8 cellular contexts compared by ENCODE assay signal in genomic region chr17:6640536-6641373, GRCh38. TPM values are rescaled to one million over a fixed set of nuclear protein-coding genes. Genes with fewer than 3 reads are reported as not detected.
DNase-seq lines count a peak whose midpoint lies in the region; ATAC-seq and TF ChIP-seq lines count a peak whose summit lies in the region.

Gene KIAA0753 (minus strand): TSS chr17:6640711. CDS start chr17:6635103, 5,608 bp downstream.
Gene TXNDC17 (plus strand): TSS chr17:6641060. CDS start chr17:6641083, 23 bp downstream.

- no peaks in the 10 kb centered on the region for H3K9me3 ChIP-seq in esophagus (ENCODE audit: control insufficient read depth in 2 of 2, insufficient read depth in 1 of 2, low read depth in 1 of 2, low read length in 1 of 2)
- no peaks in the 10 kb centered on the region for H3K9me3 ChIP-seq in muscle layer of duodenum (ENCODE audit: control insufficient read depth in 1 of 2, low read length in 2 of 2)

- peaks cover 11 to 16% of the 10 kb centered on the region in 2 donors for H3K4me1 ChIP-seq in esophagus (ENCODE audit: control insufficient read depth in 2 of 2, insufficient read depth in 2 of 2, low read length in 1 of 2)
- peaks cover 0 to 27% of the 10 kb centered on the region in 2 donors for H3K4me1 ChIP-seq in muscle layer of duodenum (ENCODE audit: control insufficient read depth in 1 of 2, insufficient read depth in 2 of 2, low read length in 2 of 2)

- H3K27me3 ChIP-seq in esophagus (ENCODE audit: control insufficient read depth in 1 of 2, insufficient read depth in 2 of 2, low read length in 2 of 2) (no peaks in the 10 kb centered on the region), muscle layer of duodenum (ENCODE audit: low read depth, low read length) (no peaks in the 10 kb centered on the region)

- ATAC-seq in GM21529 (IDR thresholded peaks at IDR 0.05; ENCODE audit: unreplicated experiment), result peak; percentile 78

- WGBS in esophagus, 2 donors, result 0% methylated on average over 57 of the region's 57 CpGs

- peak within 1 kb of the TSS; percentile 93 for H3K4me3 ChIP-seq in Jurkat, Clone E6-1 (ENCODE audit: low read length)
- H3K4me3 ChIP-seq in esophagus (ENCODE audit: low read depth in 1 of 2, low read length in 2 of 2) (peak within 1 kb of the TSS; percentile 92 to 97), muscle layer of duodenum (ENCODE audit: low read depth in 1 of 2, low read length in 2 of 2) (peak within 1 kb of the TSS; percentile 79 to 96)

- peaks cover 2 to 3% of the 10 kb centered on the region in 2 donors for H3K36me3 ChIP-seq in esophagus (ENCODE audit: control insufficient read depth in 2 of 2, insufficient read depth in 2 of 2, low read length in 1 of 2)
- peaks cover 16 to 28% of the 10 kb centered on the region in 2 donors for H3K36me3 ChIP-seq in muscle layer of duodenum (ENCODE audit: control insufficient read depth in 1 of 2, insufficient read depth in 2 of 2, low read length in 2 of 2)

- H3K27ac ChIP-seq in esophagus (ENCODE audit: low read depth in 2 of 2, low read length in 1 of 2), result peak within 1 kb of the TSS; percentile 87 to 95
- peak within 1 kb of the TSS; percentile 93 for H3K27ac ChIP-seq in muscle layer of duodenum (ENCODE audit: low read length)

- peak; percentile 37 for DNase-seq in DMS153 (lab: John Stamatoyannopoulos, UW)
- peak; percentile 85 for DNase-seq in Jurkat, Clone E6-1 (ENCODE audit: low read depth, low spot score)
- DNase-seq in activated T-cell treated with anti-CD3 and anti-CD28 coated beads, Interleukin-2, amount 50 U/mL, for 1 hour, result peak; percentile 88
- peak; percentile 84 for DNase-seq in stimulated activated CD8-positive, alpha-beta memory T cell treated with anti-CD3 and anti-CD28 coated beads, Interleukin-7, amount 100 ng/mL, for 24 hours (ENCODE audit: low read depth)

TF ChIP-seq in PFSK-1, 5 proteins besides CTCF, POLR2A, EP300 and RAD21:
- TF ChIP-seq SIN3A (IDR thresholded peaks at IDR 0.05; ENCODE audit: borderline replicate concordance, insufficient read depth, low read length) (peak; percentile 89; the same call in 1 of the 2 replicates), TAF1 (IDR thresholded peaks at IDR 0.05; ENCODE audit: borderline replicate concordance, insufficient read depth, low read length) (peak; percentile 95), POLR2AphosphoS5 (IDR thresholded peaks at IDR 0.05; ENCODE audit: low read depth, low read length) (peak; percentile 99), FOXP2 (optimal IDR thresholded peaks at IDR 0.05; ENCODE audit: borderline replicate concordance, extremely low read depth, extremely low read length, insufficient read depth) (peak; percentile 88)
- TF ChIP-seq, protein P1, sequence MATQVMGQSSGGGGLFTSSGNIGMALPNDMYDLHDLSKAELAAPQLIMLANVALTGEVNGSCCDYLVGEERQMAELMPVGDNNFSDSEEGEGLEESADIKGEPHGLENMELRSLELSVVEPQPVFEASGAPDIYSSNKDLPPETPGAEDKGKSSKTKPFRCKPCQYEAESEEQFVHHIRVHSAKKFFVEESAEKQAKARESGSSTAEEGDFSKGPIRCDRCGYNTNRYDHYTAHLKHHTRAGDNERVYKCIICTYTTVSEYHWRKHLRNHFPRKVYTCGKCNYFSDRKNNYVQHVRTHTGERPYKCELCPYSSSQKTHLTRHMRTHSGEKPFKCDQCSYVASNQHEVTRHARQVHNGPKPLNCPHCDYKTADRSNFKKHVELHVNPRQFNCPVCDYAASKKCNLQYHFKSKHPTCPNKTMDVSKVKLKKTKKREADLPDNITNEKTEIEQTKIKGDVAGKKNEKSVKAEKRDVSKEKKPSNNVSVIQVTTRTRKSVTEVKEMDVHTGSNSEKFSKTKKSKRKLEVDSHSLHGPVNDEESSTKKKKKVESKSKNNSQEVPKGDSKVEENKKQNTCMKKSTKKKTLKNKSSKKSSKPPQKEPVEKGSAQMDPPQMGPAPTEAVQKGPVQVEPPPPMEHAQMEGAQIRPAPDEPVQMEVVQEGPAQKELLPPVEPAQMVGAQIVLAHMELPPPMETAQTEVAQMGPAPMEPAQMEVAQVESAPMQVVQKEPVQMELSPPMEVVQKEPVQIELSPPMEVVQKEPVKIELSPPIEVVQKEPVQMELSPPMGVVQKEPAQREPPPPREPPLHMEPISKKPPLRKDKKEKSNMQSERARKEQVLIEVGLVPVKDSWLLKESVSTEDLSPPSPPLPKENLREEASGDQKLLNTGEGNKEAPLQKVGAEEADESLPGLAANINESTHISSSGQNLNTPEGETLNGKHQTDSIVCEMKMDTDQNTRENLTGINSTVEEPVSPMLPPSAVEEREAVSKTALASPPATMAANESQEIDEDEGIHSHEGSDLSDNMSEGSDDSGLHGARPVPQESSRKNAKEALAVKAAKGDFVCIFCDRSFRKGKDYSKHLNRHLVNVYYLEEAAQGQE (IDR thresholded peaks at IDR 0.05; ENCODE audit: insufficient read depth in 1 of 2, low read depth in 2 of 2, low read length in 2 of 2), result peak; percentile 51 to 64; a peak in 3 of 4 replicates
TF ChIP-seq in PFSK-1: peak in this region for 5.

RNA-seq across cellular contexts. Expression of gene KIAA0753, which starts in this region (rescaled TPM):
- 10.6 TPM for polyA plus RNA-seq in Jurkat, Clone E6-1 (2012; ENCODE audit: insufficient read depth, insufficient read length)
- 13.3 TPM for polyA plus RNA-seq in PFSK-1 (2012; ENCODE audit: insufficient read length, low read depth)
- 1 to 10 TPM; 5.8 to 6.7 TPM for polyA plus RNA-seq in esophagus

RNA-seq across cellular contexts. Expression of gene TXNDC17, which starts in this region (rescaled TPM):
- polyA plus RNA-seq in Jurkat, Clone E6-1 (2012; ENCODE audit: insufficient read depth, insufficient read length), result 268 TPM
- polyA plus RNA-seq in PFSK-1 (2012; ENCODE audit: insufficient read length, low read depth), result 137 TPM
- polyA plus RNA-seq in esophagus, result 100 to 1,000 TPM; 578 to 612 TPM

Comparison
In these comparisons a context has a peak if more than half of its experiments do, and no peak if none do; other contexts are left out.
1. Peak in every context shown above with its lines: DNase-seq, ATAC-seq, H3K4me3 ChIP-seq and H3K27ac ChIP-seq.
2. DNase-seq: peak in every context shown above with its lines; median percentile 88 in activated T-cell treated with anti-CD3 and anti-CD28 coated beads, Interleukin-2, amount 50 U/mL, for 1 hour; 85 in Jurkat, Clone E6-1; 84 in stimulated activated CD8-positive, alpha-beta memory T cell treated with anti-CD3 and anti-CD28 coated beads, Interleukin-7, amount 100 ng/mL, for 24 hours; 37 in DMS153.